ENCODE assay signal across 8 cellular contexts in the genomic region with DNA sequence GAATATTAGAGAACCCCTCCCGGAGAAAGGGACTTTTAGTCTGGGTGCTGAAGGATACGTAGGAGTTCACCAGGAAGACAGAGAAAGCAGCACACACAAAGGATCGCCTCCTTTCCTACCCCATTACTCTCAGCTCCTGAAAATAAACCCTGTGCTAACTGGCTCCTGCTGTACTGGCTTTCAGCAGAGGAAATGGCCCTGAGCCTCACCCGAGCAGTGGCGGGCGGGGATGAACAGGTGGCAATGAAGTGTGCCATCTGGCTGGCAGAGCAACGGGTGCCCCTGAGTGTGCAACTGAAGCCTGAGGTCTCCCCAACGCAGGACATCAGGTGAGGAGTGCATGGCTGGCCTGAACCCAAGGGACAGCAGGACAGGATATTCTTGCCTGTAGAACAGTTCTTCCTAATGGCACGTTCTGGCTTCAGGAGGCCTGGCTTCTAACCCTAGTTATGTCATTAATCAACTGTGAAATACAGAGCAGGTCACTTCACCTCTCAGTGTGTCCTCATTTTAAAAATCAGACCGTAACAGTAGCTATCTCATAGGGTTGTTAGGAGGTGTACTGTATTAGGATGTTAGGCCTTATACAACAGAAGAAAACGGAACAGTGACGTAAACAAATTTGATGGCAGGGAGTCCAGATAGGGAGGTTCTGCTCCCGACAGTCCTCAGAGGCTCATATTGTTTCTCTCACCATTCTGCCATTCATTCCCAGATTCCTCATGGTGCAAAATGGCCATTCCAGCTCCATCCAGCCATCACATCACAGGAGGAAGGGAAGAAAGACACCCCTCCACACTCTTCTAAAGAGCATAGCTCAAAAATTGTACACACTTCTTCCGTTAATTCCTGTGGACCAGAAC. TPM values are rescaled to one million over a fixed set of nuclear protein-coding genes. Genes with fewer than 3 reads are reported as not detected.
DNase-seq lines count a peak whose midpoint lies in the region; ATAC-seq and TF ChIP-seq lines count a peak whose summit lies in the region.

No MANE protein-coding gene starts in this region.

- peak overlapping the region; percentile 97 for H3K4me2 ChIP-seq in Karpas-422 (ENCODE audit: low read depth, low read length, poor library complexity, severe bottlenecking)

- H3K9me3 ChIP-seq in Karpas-422 (ENCODE audit: low read length): no peaks in the 10 kb centered on the region

- no peaks in the 10 kb centered on the region for H3K9me2 ChIP-seq in Karpas-422 (replicated peaks; ENCODE audit: insufficient read depth, low read length)

- peaks cover 37% of the 10 kb centered on the region for H3K36me3 ChIP-seq in Karpas-422 (ENCODE audit: insufficient read depth, low read length)
- H3K36me3 ChIP-seq in brain microvascular endothelial cell (replicated peaks): peaks cover 11% of the 10 kb centered on the region

- H3K27me3 ChIP-seq in Karpas-422 (ENCODE audit: low read length) (no peaks in the 10 kb centered on the region), brain microvascular endothelial cell (replicated peaks) (no peaks in the 10 kb centered on the region)

- peak overlapping the region; percentile 96 for H3K9ac ChIP-seq in Karpas-422 (ENCODE audit: low read length)

- no peaks in the 10 kb centered on the region for H4K20me1 ChIP-seq in Karpas-422 (ENCODE audit: insufficient read depth, low read depth, low read length)

- in situ Hi-C loops in brain microvascular endothelial cell (cut with HindIII; ENCODE audit: low pct_ligation_motif_present, low sequenced_read_pairs): no loop called here

- peaks cover 33% of the 10 kb centered on the region for H3K4me1 ChIP-seq in Karpas-422 (ENCODE audit: low read length)

- no peak overlapping the region for H2AFZ ChIP-seq in Karpas-422 (ENCODE audit: low read length)

- H3K27ac ChIP-seq in Karpas-422 (ENCODE audit: low read length) (peak overlapping the region; percentile 77), brain microvascular endothelial cell (no peak overlapping the region)

- peaks cover 62% of the 10 kb centered on the region for H3K79me2 ChIP-seq in Karpas-422 (ENCODE audit: low read length)

- ATAC-seq in GM18520 (IDR thresholded peaks at IDR 0.05; ENCODE audit: unreplicated experiment) (no peak), HG03460 (IDR thresholded peaks at IDR 0.05; ENCODE audit: unreplicated experiment) (no peak)

- DNase-seq in AG10803 (ENCODE audit: low read depth): no peak
- DNase-seq in Karpas-422: no peak
- no peak for DNase-seq in brain microvascular endothelial cell
- DNase-seq in myocyte (ENCODE audit: low read depth): peak; percentile 75
- DNase-seq in NK-92 treated with Interleukin-12 subunit alpha and Interleukin-12 subunit beta, amount 100 ng/mL, for 24 hours (lab: John Stamatoyannopoulos, UW): no peak
- DNase-seq in DMS53 treated with DMSO at 0.1 percent for 48 hours (lab: John Stamatoyannopoulos, UW; ENCODE audit: unreplicated experiment): no peak

- H3K4me3 ChIP-seq in AG10803 (ENCODE audit: low read length) (peak overlapping the region; percentile 96), Karpas-422 (ENCODE audit: low read length) (peak overlapping the region; percentile 98), brain microvascular endothelial cell (ENCODE audit: low read depth, low read length) (peak overlapping the region; percentile 3)

- no peak for TF ChIP-seq CTCF in AG10803 (conservative IDR thresholded peaks at IDR 0.05; ENCODE audit: low read length)
- no peak for TF ChIP-seq CTCF in brain microvascular endothelial cell (IDR thresholded peaks at IDR 0.05; ENCODE audit: low read depth, low read length, missing control alignments)

RNA-seq across cellular contexts. Expression of gene RBCK1, which starts 1.8 kb away (rescaled TPM):
- 96.6 and 142 TPM in 2 replicates for total RNA-seq in Karpas-422 (2014; rRNA removed; shearing (Covaris generic); ENCODE audit: low replicate concordance)
- 85.1 and 106 TPM in 2 replicates for total RNA-seq in myocyte
- polyA plus RNA-seq in myocyte (2012): 97.8 TPM

RNA-seq across cellular contexts. Expression of gene TRIB3, which starts 29.4 kb away (rescaled TPM):
- total RNA-seq in Karpas-422 (2014; rRNA removed; shearing (Covaris generic); ENCODE audit: low replicate concordance): 122 and 197 TPM in 2 replicates
- total RNA-seq in myocyte: 6.1 and 9.6 TPM in 2 replicates
- polyA plus RNA-seq in myocyte (2012): 69.0 TPM

RNA-seq across cellular contexts. Expression of gene TBC1D20, which starts 52.4 kb away (rescaled TPM):
- total RNA-seq in Karpas-422 (2014; rRNA removed; shearing (Covaris generic); ENCODE audit: low replicate concordance): 26.1 and 33.9 TPM in 2 replicates
- total RNA-seq in myocyte: 29.1 and 40.1 TPM in 2 replicates
- polyA plus RNA-seq in myocyte (2012): 45.1 TPM

Comparison
In these comparisons a context has a peak if more than half of its experiments do, and no peak if none do; other contexts are left out.
1. H3K4me3 ChIP-seq: peak in every context shown above with its lines; median percentile 98 in Karpas-422; 96 in AG10803; 3 in brain microvascular endothelial cell.
2. RNA of gene TRIB3, which starts 29.4 kb away (total RNA-seq): 122 to 197 TPM in Karpas-422; 6.1 to 9.6 TPM in myocyte; every median in the first group is over 10 times any median in the second.